Comparison of ENCODE assay signal across 14 cellular contexts in genomic region chr6:5763871-5764270, GRCh38.
DNase-seq lines count a peak whose midpoint lies in the region; ATAC-seq and TF ChIP-seq lines count a peak whose summit lies in the region.
"Had no signal": no experiment of that assay in that cellular context is flagged by ENCODE, and none has a peak within 500 bp of the region (broad histone marks: within the 10 kb centered on the region; RNA-seq: fewer than 3 reads in every experiment).

No MANE protein-coding gene starts in this region.

- intact Hi-C loops in uterus (cut with DNase I; ENCODE audit: low total_unique reads), result no loop called here

- H3K9me3 ChIP-seq in gastroesophageal sphincter (peaks cover 0 to 6% (median 0%) of the 10 kb centered on the region in 3 donors), uterus (no peaks in the 10 kb centered on the region)

- TF ChIP-seq CTCF in gastroesophageal sphincter (IDR thresholded peaks at IDR 0.05) (no peak), uterus (IDR thresholded peaks at IDR 0.05) (no peak)

- H3K27ac ChIP-seq in gastroesophageal sphincter (peak overlapping the region in 3 of 4 donors; percentile 60 to 69 (median 62)), uterus (no peak overlapping the region)
- H3K27ac ChIP-seq: parathyroid adenoma had no signal

- peak; percentile 22 for DNase-seq in NCI-H82 (lab: John Stamatoyannopoulos, UW)
- no peak for DNase-seq in NCI-H82 treated with DMSO at 0.1 percent for 48 hours (lab: John Stamatoyannopoulos, UW; ENCODE audit: unreplicated experiment)
- peak; percentile 44 for DNase-seq in superior temporal gyrus (ENCODE audit: extremely low spot score)
- no peak for DNase-seq in stimulated activated naive CD8-positive, alpha-beta T cell treated with anti-CD3 and anti-CD28 coated beads, Interleukin-15, Interleukin-2, amounts not matched to agents 100 U/mL and 50 U/mL, for 24 hours
- no peak for DNase-seq in uterus
- DNase-seq in NCI-H345 (lab: John Stamatoyannopoulos, UW), result no peak
- DNase-seq: activated T-cell treated with anti-CD3 and anti-CD28 coated beads, Interleukin-2, amount 50 U/mL, for 48 hours; dermis blood vessel endothelial cell; H7; NCI-H526 treated with DMSO at 0.1 percent for 48 hours; T-helper 17 cell had no signal

- H3K4me1 ChIP-seq in gastroesophageal sphincter (peaks cover 0 to 43% (median 10%) of the 10 kb centered on the region in 3 donors), uterus (no peaks in the 10 kb centered on the region)
- H3K4me1 ChIP-seq: parathyroid adenoma had no signal

- no peaks in the 10 kb centered on the region for H3K36me3 ChIP-seq in gastroesophageal sphincter
- no peaks in the 10 kb centered on the region for H3K36me3 ChIP-seq in uterus

- ATAC-seq in HG03520 (IDR thresholded peaks at IDR 0.05; ENCODE audit: unreplicated experiment) (peak; percentile 50), gastroesophageal sphincter (no peak)
- ATAC-seq in stimulated activated naive CD8-positive, alpha-beta T cell treated with anti-CD3 and anti-CD28 coated beads, Interleukin-15, Interleukin-2, amounts not matched to agents 100 U/mL and 50 U/mL, for 24 hours, result no peak
- ATAC-seq: T-helper 17 cell had no signal

- H3K27me3 ChIP-seq in gastroesophageal sphincter (no peaks in the 10 kb centered on the region), uterus (no peaks in the 10 kb centered on the region)

- TF ChIP-seq EP300 in gastroesophageal sphincter (IDR thresholded peaks at IDR 0.05), result no peak

- no peak overlapping the region for H3K4me3 ChIP-seq in gastroesophageal sphincter
- H3K4me3 ChIP-seq in uterus, result no peak overlapping the region

- WGBS in gastroesophageal sphincter (ENCODE audit: low coverage in 1 of 2), 2 donors, result 73% methylated on average over 7 of the region's 8 CpGs; no CpG with 5 or more reads in 1 of the 2 donors

- TF ChIP-seq POLR2A in gastroesophageal sphincter (IDR thresholded peaks at IDR 0.05), result no peak
- no peak for TF ChIP-seq POLR2A in uterus (IDR thresholded peaks at IDR 0.05)

Comparison
In these comparisons a context has a peak if more than half of its experiments do, and no peak if none do; other contexts are left out.
1. DNase-seq: peak in NCI-H82 (single experiment) and superior temporal gyrus (single experiment); none in NCI-H82 treated with DMSO at 0.1 percent for 48 hours (single experiment), stimulated activated naive CD8-positive, alpha-beta T cell treated with anti-CD3 and anti-CD28 coated beads, Interleukin-15, Interleukin-2, amounts not matched to agents 100 U/mL and 50 U/mL, for 24 hours (single experiment), uterus (0 of 2) and NCI-H345 (single experiment).
2. H3K27ac ChIP-seq: peak in gastroesophageal sphincter (3 of 4); none in uterus (0 of 2).